In the genomic region with DNA sequence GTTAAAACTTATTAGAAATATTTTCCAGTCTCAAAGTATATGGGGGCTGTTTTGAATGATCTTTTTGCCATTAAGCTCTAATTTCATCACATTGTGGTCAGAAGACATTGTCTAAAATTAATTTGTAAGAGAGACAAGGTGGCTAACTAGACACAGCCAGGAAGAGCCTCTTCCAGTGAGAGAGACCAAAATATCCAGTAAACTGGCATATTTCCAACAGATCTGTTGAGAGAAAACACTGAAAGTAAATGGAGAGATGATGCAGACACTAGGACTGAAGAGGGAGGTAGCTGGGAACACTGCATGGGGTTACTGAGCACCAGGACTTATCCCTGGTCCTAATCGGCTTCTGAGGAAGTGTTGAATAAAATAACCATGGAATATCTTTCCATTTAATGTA, we compare ENCODE assay signal across 22 cellular contexts.
DNase-seq lines count a peak whose midpoint lies in the region; ATAC-seq lines count a peak whose summit lies in the region.
"Had no signal": no experiment of that assay in that cellular context is flagged by ENCODE, and none has a peak within 500 bp of the region (broad histone marks: within the 10 kb centered on the region; RNA-seq: fewer than 3 reads in every experiment).

No MANE protein-coding gene starts in this region.

- ATAC-seq in HG03565 (IDR thresholded peaks at IDR 0.05; ENCODE audit: unreplicated experiment) (no peak), HG03175 (IDR thresholded peaks at IDR 0.05; ENCODE audit: unreplicated experiment) (no peak)

- peak; percentile 61 for DNase-seq in NCI-H345 (lab: John Stamatoyannopoulos, UW)
- no peak for DNase-seq in NCI-H345 treated with DMSO at 0.1 percent for 48 hours (lab: John Stamatoyannopoulos, UW; ENCODE audit: unreplicated experiment)
- DNase-seq in DMS53 treated with DMSO at 0.1 percent for 48 hours (lab: John Stamatoyannopoulos, UW; ENCODE audit: unreplicated experiment): peak; percentile 18
- DNase-seq in NCI-H2171 (lab: John Stamatoyannopoulos, UW): peak; percentile 46
- peak; percentile 34 for DNase-seq in cerebellum (ENCODE audit: low spot score)
- DNase-seq in NAMALWA (ENCODE audit: low spot score): no peak
- DNase-seq: DMS79 treated with DMSO at 0.1 percent for 48 hours, HCEC 1CT, IMR-90, KG1, MM.1S, NCI-H1048, NCI-H1417 treated with DMSO at 0.1 percent for 48 hours, NCI-H187 treated with DMSO at 0.1 percent for 48 hours, NCI-H510A, NCI-H774, Peyer's patch, SIG-M5, SW 1271, T-helper 9 cell had no signal

Comparison
In these comparisons a context has a peak if more than half of its experiments do, and no peak if none do; other contexts are left out.
1. DNase-seq: peak in NCI-H345 (single experiment), DMS53 treated with DMSO at 0.1 percent for 48 hours (single experiment), NCI-H2171 (single experiment) and cerebellum (single experiment); none in NCI-H345 treated with DMSO at 0.1 percent for 48 hours (single experiment) and NAMALWA (single experiment).